Comparison of ENCODE assay signal across 1 cellular context in genomic region chr12:6528539-6529235, GRCh38.
TF ChIP-seq lines count a peak whose summit lies in the region.

No MANE protein-coding gene starts in this region.

TF ChIP-seq in H1, 55 proteins besides CTCF, POLR2A, EP300 and RAD21:
- TF ChIP-seq BRCA1 (IDR thresholded peaks at IDR 0.05; ENCODE audit: low read depth, low read length) (no peak), SP1 (IDR thresholded peaks at IDR 0.05; ENCODE audit: low read depth, low read length) (no peak), ASH2L (IDR thresholded peaks at IDR 0.05; ENCODE audit: low read length) (no peak)
